ENCODE assay signal across 8 cellular contexts in the genomic region with DNA sequence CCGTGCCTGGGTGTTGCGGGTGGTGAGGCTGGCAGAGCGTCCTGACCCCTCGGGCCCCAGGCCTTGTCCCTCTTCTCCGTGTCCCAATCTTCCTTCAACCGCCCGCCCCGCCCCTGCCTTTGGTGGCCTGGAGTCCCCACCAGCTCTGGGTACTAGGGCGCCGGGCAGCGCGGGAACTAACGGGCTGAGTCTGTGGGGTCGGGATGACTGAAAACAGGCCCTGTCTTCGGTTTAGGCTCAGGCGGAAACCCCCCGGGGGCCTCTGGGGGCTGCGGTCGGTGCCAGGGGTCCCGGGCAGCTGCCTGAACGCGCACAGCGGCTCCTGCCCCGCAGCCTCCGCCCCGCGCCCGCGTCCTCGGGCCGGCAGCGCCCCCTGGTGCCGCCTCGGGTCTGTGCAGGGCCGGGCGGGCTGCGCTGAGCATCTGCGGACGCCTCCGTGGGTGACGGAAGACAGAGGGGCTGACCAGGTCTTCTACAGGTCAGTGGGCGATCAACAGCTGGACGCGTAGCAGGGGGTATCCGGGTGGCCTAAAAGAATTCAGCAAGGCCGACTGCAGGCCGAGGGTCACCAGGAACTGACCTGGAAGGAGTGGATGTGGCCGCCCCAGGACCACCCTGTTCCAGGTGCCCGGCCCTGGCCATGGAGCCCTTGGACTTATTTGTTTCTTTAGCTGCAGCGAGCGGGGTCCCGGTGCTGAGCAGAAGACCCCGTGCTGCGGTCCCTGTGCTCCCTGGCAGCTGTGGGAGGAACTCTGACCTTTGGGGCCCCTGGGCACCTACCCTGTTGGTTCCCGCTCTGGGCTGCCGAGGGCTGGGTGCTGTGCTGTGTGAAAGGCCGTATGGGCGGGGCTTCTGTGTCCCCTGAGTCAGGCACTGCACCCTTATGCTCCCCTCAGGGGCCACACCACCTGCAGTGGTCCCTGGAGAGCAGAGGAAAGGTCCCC.
DNase-seq lines count a peak whose midpoint lies in the region; ATAC-seq and TF ChIP-seq lines count a peak whose summit lies in the region.
"Not testable (repeated sequence)": the region's sequence is repeated elsewhere in the genome, so short reads cannot be mapped to it uniquely, and the experiment has no call there.

No MANE protein-coding gene starts in this region.

- H3K4me1 Mint-ChIP-seq in activated naive CD4-positive, alpha-beta T cell treated with anti-CD3 and anti-CD28 coated beads, Interleukin-2, amount 50 U/mL, for 24 hours; glutamatergic neuron (ENCODE audit: low read depth, unreplicated experiment): not testable (repeated sequence)

- H3K4me3 Mint-ChIP-seq in activated naive CD4-positive, alpha-beta T cell treated with anti-CD3 and anti-CD28 coated beads, Interleukin-2, amount 50 U/mL, for 24 hours, result peak overlapping the region; percentile 61
- peak overlapping the region; percentile 38 for H3K4me3 Mint-ChIP-seq in glutamatergic neuron (ENCODE audit: unreplicated experiment)

- BruUV-seq in HCT116 (replicated peaks; lab: Mats Ljungman, UMichigan), result not testable (repeated sequence)

- H3K36me3 Mint-ChIP-seq in activated naive CD4-positive, alpha-beta T cell treated with anti-CD3 and anti-CD28 coated beads, Interleukin-2, amount 50 U/mL, for 24 hours; glutamatergic neuron (ENCODE audit: unreplicated experiment): not testable (repeated sequence)

- POLR2A ChIA-PET in HCT116 (lab: Charles Lee), result not testable (repeated sequence)

- H3K27me3 ChIP-seq in HCT116 (ENCODE audit: insufficient read depth, low read length); SU-DHL-6 (ENCODE audit: low read length); vagina: not testable (repeated sequence)
- H3K27me3 ChIP-seq in neutrophil, result peaks cover 77% of the 10 kb centered on the region

- ATAC-seq in GM18519 (IDR thresholded peaks at IDR 0.05; ENCODE audit: low FRiP score, unreplicated experiment), result peak; percentile 58
- ATAC-seq in HCT116, result peak; percentile 97
- peak; percentile 77 for ATAC-seq in HG03520 (IDR thresholded peaks at IDR 0.05; ENCODE audit: unreplicated experiment)

- H3K4me1 ChIP-seq in HCT116 (ENCODE audit: control insufficient read depth in 1 of 2, insufficient read depth in 2 of 2, low read length in 2 of 2); neutrophil (ENCODE audit: control insufficient read depth in 1 of 2, insufficient read depth in 1 of 2, low read depth in 1 of 2, low read length in 1 of 2); vagina: not testable (repeated sequence)

- TF ChIP-seq RAD21 in HCT116 (IDR thresholded peaks at IDR 0.05; ENCODE audit: low read depth), result peak; percentile 16; the same call in 1 of the 2 replicates

- H3K27ac Mint-ChIP-seq in activated naive CD4-positive, alpha-beta T cell treated with anti-CD3 and anti-CD28 coated beads, Interleukin-2, amount 50 U/mL, for 24 hours; glutamatergic neuron (ENCODE audit: unreplicated experiment): not testable (repeated sequence)

- H3K27ac ChIP-seq in HCT116 (ENCODE audit: low read depth, low read length); neutrophil; vagina: not testable (repeated sequence)
- peak overlapping the region; percentile 88 for H3K27ac ChIP-seq in SU-DHL-6 (ENCODE audit: low read depth, low read length)

- not testable (repeated sequence) for H3K36me3 ChIP-seq in HCT116 (ENCODE audit: control insufficient read depth in 1 of 2, insufficient read depth in 2 of 2, low read length in 2 of 2); SU-DHL-6 (ENCODE audit: low read length); neutrophil; vagina

- peaks cover 23% of the 10 kb centered on the region for H3K27me3 Mint-ChIP-seq in activated naive CD4-positive, alpha-beta T cell treated with anti-CD3 and anti-CD28 coated beads, Interleukin-2, amount 50 U/mL, for 24 hours
- H3K27me3 Mint-ChIP-seq in glutamatergic neuron (ENCODE audit: unreplicated experiment), result not testable (repeated sequence)

- H3K4me2 ChIP-seq in HCT116 (ENCODE audit: low read length) (peak overlapping the region; percentile 63), SU-DHL-6 (ENCODE audit: low read depth, low read length, poor library complexity, severe bottlenecking) (peak overlapping the region; percentile 60)

- not testable (repeated sequence) for H4K20me1 ChIP-seq in HCT116 (ENCODE audit: insufficient read depth); SU-DHL-6 (ENCODE audit: low read depth, low read length)

- H3K4me3 ChIP-seq in HCT116 (replicated peaks in 1 of 2; ENCODE audit: low read depth in 1 of 2, low read length in 2 of 2) (peak overlapping the region; percentile 11 to 27; a peak in 3 of 4 replicates), SU-DHL-6 (ENCODE audit: insufficient read depth, low read length, poor library complexity, severe bottlenecking) (peak overlapping the region; percentile 34)
- H3K4me3 ChIP-seq in neutrophil (ENCODE audit: low read depth in 1 of 2, low read length in 1 of 2); vagina: not testable (repeated sequence)

- H3K9me3 ChIP-seq in HCT116 (ENCODE audit: control insufficient read depth in 1 of 2, insufficient read depth in 1 of 2, low read depth in 1 of 2, low read length in 2 of 2); SU-DHL-6 (ENCODE audit: insufficient read depth, low read length); neutrophil; vagina: not testable (repeated sequence)

- H3K79me2 ChIP-seq in HCT116 (ENCODE audit: insufficient read depth, low read length); SU-DHL-6 (ENCODE audit: insufficient read depth, low read length): not testable (repeated sequence)

- not testable (repeated sequence) for H3F3A ChIP-seq in SU-DHL-6 (ENCODE audit: insufficient read depth)

- H2AFZ ChIP-seq in HCT116 (ENCODE audit: low read depth, low read length, poor library complexity, severe bottlenecking); SU-DHL-6 (ENCODE audit: low read depth, low read length, severe bottlenecking): not testable (repeated sequence)

- not testable (repeated sequence) for H3K9me2 ChIP-seq in HCT116 (ENCODE audit: insufficient read depth); SU-DHL-6 (replicated peaks; ENCODE audit: insufficient read depth, low read length)

- H3K9ac ChIP-seq in HCT116 (ENCODE audit: low read length), result not testable (repeated sequence)
- H3K9ac ChIP-seq in SU-DHL-6 (ENCODE audit: low read length), result peak overlapping the region; percentile 63

- H3K9me3 Mint-ChIP-seq in activated naive CD4-positive, alpha-beta T cell treated with anti-CD3 and anti-CD28 coated beads, Interleukin-2, amount 50 U/mL, for 24 hours; glutamatergic neuron (ENCODE audit: unreplicated experiment): not testable (repeated sequence)

- DNase-seq in HCT116 (ENCODE audit: low read depth, low spot score), result not testable (repeated sequence)
- DNase-seq in glutamatergic neuron (peak; percentile 74), vagina (ENCODE audit: extremely low spot score in 2 of 2) (peak; percentile 79 to 88)

- RAD21 ChIA-PET in HCT116 (lab: Charles Lee; ENCODE audit: low non-redundant PET in 1 of 2, low total read pairs in 2 of 2, uncharacterized antibody in 2 of 2, unreplicated experiment in 2 of 2), result not testable (repeated sequence)

- CTCF ChIA-PET in HCT116 (lab: Charles Lee), result interaction anchor here (1.3 kb wide), 1 partner anchor 9 kb away, joined by 8 read pairs; no protein-coding TSS in a partner anchor

- intact Hi-C loops in HCT116 (cut with micrococcal nuclease); vagina (cut with DNase I): not testable (repeated sequence)

- TF ChIP-seq CTCF in HCT116 (IDR thresholded peaks at IDR 0.05 in 2 of 3, conservative IDR thresholded peaks at IDR 0.05 in 1 of 3; ENCODE audit: borderline replicate concordance in 1 of 3, insufficient read depth in 1 of 3, low read depth in 2 of 3, low read length in 2 of 3), result peak in 2 of 3 experiments; percentile 33 to 36; a peak in 4 of 6 replicates
- not testable (repeated sequence) for TF ChIP-seq CTCF in SU-DHL-6 (IDR thresholded peaks at IDR 0.05; ENCODE audit: insufficient read depth, low read length, poor library complexity, severe bottlenecking)
- TF ChIP-seq CTCF in glutamatergic neuron (IDR thresholded peaks at IDR 0.05; ENCODE audit: partially characterized antibody, unreplicated experiment), result peak; percentile 79
- peak; percentile 29 for TF ChIP-seq CTCF in neutrophil (IDR thresholded peaks at IDR 0.05)
- peak in 1 of 3 experiments; percentile 46 for TF ChIP-seq CTCF in vagina (IDR thresholded peaks at IDR 0.05)

- TF ChIP-seq POLR2A in HCT116 (IDR thresholded peaks at IDR 0.05; ENCODE audit: borderline replicate concordance, extremely low read depth, insufficient read depth, insufficient read length); vagina (IDR thresholded peaks at IDR 0.05): not testable (repeated sequence)
